In the genomic region with DNA sequence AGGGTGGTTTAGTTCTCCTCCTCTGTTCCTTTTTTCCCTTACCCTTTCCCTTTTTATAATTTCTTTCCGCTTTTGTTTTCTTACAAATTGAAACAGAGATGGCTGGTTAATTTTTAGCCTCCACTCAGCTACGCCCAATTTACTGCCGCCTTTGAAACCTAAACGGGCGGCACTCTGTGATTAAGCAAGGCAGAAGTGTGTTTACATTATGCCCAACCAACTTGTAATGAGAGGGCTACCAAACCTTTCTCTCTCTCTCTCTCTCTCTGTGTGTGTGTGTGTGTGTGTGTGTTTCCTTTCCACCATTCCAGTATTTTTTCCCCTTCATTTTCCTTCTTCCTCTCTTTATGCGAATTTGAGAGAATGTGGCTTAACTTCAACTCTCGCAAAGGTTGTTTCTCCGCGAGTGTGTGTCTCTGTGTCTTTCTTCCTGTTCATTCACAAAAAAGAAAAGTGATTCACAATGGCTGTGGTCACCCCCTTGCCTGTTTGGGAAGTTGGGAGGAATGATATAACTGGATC, we compare ENCODE assay signal across 1 cellular context.
A peak's percentile ranks its signal among the peaks of the same experiment; 100 is the strongest.
TF ChIP-seq lines count a peak whose summit lies in the region.

No MANE protein-coding gene starts in this region.

TF ChIP-seq in HepG2, 621 proteins besides CTCF, POLR2A, EP300 and RAD21 (continued from another document and continues in another):
- TF ChIP-seq CEBPG (CRISPR knock-in tag; IDR thresholded peaks at IDR 0.05) (peak; percentile 93), NKX3-1 (CRISPR knock-in tag; IDR thresholded peaks at IDR 0.05) (0 out of 2 replicates have a peak, but pooled peaks have one; percentile 45), HDAC1 (CRISPR knock-in tag; IDR thresholded peaks at IDR 0.05) (peak; percentile 71), GATA4 (IDR thresholded peaks at IDR 0.05; ENCODE audit: borderline replicate concordance, low read depth) (peak; percentile 47; the same call in 1 of the 2 replicates), THAP11 (CRISPR knock-in tag; IDR thresholded peaks at IDR 0.05) (peak; percentile 79), RXRA (CRISPR knock-in tag; IDR thresholded peaks at IDR 0.05) (no peak; the same call in 1 of the 2 replicates), SRY (CRISPR knock-in tag; IDR thresholded peaks at IDR 0.05) (no peak), ZBTB8A (CRISPR knock-in tag; IDR thresholded peaks at IDR 0.05; ENCODE audit: borderline replicate concordance, low read depth) (peak; percentile 95; the same call in 1 of the 2 replicates), NFIC (IDR thresholded peaks at IDR 0.05; ENCODE audit: low read length) (peak; percentile 66; the same call in 1 of the 2 replicates), NFE2L2 (IDR thresholded peaks at IDR 0.05; ENCODE audit: low read length) (no peak), ZNF841 (CRISPR knock-in tag; IDR thresholded peaks at IDR 0.05; ENCODE audit: borderline replicate concordance) (no peak), TBX2 (CRISPR knock-in tag; IDR thresholded peaks at IDR 0.05; ENCODE audit: borderline replicate concordance) (peak; percentile 88), FOXO1 (CRISPR knock-in tag; IDR thresholded peaks at IDR 0.05) (peak; percentile 86), ZNF17 (CRISPR knock-in tag; IDR thresholded peaks at IDR 0.05) (no peak), ZNF724P (CRISPR knock-in tag; IDR thresholded peaks at IDR 0.05; ENCODE audit: borderline replicate concordance) (no peak), TBL1XR1 (IDR thresholded peaks at IDR 0.05; ENCODE audit: borderline replicate concordance, low read length, partially characterized antibody) (no peak), ZNF256 (CRISPR knock-in tag; conservative IDR thresholded peaks at IDR 0.05) (no peak), HNRNPL (IDR thresholded peaks at IDR 0.05; ENCODE audit: low read depth, low read length) (peak; percentile 65; the same call in 1 of the 2 replicates), JUN (CRISPR knock-in tag; IDR thresholded peaks at IDR 0.05) (0 out of 2 replicates have a peak, but pooled peaks have one; percentile 29), PHF5A (CRISPR knock-in tag; IDR thresholded peaks at IDR 0.05; ENCODE audit: low read depth, unreplicated experiment) (peak; percentile 90), PHB2 (IDR thresholded peaks at IDR 0.05; ENCODE audit: partially characterized antibody) (no peak), SUZ12 (IDR thresholded peaks at IDR 0.05; ENCODE audit: low read depth, low read length) (no peak), RCOR2 (CRISPR knock-in tag; IDR thresholded peaks at IDR 0.05) (0 out of 2 replicates have a peak, but pooled peaks have one; percentile 63), TBX3 (IDR thresholded peaks at IDR 0.05; ENCODE audit: borderline replicate concordance) (peak; percentile 88; the same call in 1 of the 2 replicates), ZSCAN21 (CRISPR knock-in tag; IDR thresholded peaks at IDR 0.05; ENCODE audit: borderline replicate concordance) (peak; percentile 33; the same call in 1 of the 2 replicates), ZNF652 (CRISPR knock-in tag; IDR thresholded peaks at IDR 0.05; ENCODE audit: borderline replicate concordance, low read depth) (peak; percentile 35; the same call in 1 of the 2 replicates), ZNF792 (CRISPR knock-in tag; IDR thresholded peaks at IDR 0.05) (peak; percentile 80)
- TF ChIP-seq, protein P1, sequence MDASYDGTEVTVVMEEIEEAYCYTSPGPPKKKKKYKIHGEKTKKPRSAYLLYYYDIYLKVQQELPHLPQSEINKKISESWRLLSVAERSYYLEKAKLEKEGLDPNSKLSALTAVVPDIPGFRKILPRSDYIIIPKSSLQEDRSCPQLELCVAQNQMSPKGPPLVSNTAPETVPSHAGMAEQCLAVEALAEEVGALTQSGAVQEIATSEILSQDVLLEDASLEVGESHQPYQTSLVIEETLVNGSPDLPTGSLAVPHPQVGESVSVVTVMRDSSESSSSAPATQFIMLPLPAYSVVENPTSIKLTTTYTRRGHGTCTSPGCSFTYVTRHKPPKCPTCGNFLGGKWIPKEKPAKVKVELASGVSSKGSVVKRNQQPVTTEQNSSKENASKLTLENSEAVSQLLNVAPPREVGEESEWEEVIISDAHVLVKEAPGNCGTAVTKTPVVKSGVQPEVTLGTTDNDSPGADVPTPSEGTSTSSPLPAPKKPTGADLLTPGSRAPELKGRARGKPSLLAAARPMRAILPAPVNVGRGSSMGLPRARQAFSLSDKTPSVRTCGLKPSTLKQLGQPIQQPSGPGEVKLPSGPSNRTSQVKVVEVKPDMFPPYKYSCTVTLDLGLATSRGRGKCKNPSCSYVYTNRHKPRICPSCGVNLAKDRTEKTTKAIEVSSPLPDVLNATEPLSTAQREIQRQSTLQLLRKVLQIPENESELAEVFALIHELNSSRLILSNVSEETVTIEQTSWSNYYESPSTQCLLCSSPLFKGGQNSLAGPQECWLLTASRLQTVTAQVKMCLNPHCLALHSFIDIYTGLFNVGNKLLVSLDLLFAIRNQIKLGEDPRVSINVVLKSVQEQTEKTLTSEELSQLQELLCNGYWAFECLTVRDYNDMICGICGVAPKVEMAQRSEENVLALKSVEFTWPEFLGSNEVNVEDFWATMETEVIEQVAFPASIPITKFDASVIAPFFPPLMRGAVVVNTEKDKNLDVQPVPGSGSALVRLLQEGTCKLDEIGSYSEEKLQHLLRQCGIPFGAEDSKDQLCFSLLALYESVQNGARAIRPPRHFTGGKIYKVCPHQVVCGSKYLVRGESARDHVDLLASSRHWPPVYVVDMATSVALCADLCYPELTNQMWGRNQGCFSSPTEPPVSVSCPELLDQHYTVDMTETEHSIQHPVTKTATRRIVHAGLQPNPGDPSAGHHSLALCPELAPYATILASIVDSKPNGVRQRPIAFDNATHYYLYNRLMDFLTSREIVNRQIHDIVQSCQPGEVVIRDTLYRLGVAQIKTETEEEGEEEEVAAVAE (CRISPR knock-in tag; IDR thresholded peaks at IDR 0.05; ENCODE audit: borderline replicate concordance), result peak; percentile 84; the same call in 1 of the 2 replicates
- TF ChIP-seq, protein P2, sequence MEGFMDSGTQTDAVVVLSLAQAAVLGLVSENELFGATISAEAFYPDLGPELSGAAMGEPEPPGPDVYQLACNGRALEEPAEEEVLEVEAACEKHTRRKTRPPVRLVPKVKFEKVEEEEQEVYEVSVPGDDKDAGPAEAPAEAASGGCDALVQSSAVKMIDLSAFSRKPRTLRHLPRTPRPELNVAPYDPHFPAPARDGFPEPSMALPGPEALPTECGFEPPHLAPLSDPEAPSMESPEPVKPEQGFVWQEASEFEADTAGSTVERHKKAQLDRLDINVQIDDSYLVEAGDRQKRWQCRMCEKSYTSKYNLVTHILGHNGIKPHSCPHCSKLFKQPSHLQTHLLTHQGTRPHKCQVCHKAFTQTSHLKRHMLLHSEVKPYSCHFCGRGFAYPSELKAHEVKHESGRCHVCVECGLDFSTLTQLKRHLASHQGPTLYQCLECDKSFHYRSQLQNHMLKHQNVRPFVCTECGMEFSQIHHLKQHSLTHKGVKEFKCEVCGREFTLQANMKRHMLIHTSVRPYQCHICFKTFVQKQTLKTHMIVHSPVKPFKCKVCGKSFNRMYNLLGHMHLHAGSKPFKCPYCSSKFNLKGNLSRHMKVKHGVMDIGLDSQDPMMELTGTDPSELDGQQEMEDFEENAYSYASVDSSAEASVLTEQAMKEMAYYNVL (CRISPR knock-in tag; IDR thresholded peaks at IDR 0.05; ENCODE audit: borderline replicate concordance), result peak; percentile 99
- TF ChIP-seq, protein P3, sequence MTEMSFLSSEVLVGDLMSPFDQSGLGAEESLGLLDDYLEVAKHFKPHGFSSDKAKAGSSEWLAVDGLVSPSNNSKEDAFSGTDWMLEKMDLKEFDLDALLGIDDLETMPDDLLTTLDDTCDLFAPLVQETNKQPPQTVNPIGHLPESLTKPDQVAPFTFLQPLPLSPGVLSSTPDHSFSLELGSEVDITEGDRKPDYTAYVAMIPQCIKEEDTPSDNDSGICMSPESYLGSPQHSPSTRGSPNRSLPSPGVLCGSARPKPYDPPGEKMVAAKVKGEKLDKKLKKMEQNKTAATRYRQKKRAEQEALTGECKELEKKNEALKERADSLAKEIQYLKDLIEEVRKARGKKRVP (CRISPR knock-in tag; IDR thresholded peaks at IDR 0.05), result peak in 1 of 2 experiments; percentile 70; a peak in 2 of 4 replicates
- TF ChIP-seq, protein P4, sequence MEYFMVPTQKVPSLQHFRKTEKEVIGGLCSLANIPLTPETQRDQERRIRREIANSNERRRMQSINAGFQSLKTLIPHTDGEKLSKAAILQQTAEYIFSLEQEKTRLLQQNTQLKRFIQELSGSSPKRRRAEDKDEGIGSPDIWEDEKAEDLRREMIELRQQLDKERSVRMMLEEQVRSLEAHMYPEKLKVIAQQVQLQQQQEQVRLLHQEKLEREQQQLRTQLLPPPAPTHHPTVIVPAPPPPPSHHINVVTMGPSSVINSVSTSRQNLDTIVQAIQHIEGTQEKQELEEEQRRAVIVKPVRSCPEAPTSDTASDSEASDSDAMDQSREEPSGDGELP (IDR thresholded peaks at IDR 0.05; ENCODE audit: borderline replicate concordance, low read depth), result peak; percentile 33; the same call in 1 of the 2 replicates
- TF ChIP-seq, protein P5, sequence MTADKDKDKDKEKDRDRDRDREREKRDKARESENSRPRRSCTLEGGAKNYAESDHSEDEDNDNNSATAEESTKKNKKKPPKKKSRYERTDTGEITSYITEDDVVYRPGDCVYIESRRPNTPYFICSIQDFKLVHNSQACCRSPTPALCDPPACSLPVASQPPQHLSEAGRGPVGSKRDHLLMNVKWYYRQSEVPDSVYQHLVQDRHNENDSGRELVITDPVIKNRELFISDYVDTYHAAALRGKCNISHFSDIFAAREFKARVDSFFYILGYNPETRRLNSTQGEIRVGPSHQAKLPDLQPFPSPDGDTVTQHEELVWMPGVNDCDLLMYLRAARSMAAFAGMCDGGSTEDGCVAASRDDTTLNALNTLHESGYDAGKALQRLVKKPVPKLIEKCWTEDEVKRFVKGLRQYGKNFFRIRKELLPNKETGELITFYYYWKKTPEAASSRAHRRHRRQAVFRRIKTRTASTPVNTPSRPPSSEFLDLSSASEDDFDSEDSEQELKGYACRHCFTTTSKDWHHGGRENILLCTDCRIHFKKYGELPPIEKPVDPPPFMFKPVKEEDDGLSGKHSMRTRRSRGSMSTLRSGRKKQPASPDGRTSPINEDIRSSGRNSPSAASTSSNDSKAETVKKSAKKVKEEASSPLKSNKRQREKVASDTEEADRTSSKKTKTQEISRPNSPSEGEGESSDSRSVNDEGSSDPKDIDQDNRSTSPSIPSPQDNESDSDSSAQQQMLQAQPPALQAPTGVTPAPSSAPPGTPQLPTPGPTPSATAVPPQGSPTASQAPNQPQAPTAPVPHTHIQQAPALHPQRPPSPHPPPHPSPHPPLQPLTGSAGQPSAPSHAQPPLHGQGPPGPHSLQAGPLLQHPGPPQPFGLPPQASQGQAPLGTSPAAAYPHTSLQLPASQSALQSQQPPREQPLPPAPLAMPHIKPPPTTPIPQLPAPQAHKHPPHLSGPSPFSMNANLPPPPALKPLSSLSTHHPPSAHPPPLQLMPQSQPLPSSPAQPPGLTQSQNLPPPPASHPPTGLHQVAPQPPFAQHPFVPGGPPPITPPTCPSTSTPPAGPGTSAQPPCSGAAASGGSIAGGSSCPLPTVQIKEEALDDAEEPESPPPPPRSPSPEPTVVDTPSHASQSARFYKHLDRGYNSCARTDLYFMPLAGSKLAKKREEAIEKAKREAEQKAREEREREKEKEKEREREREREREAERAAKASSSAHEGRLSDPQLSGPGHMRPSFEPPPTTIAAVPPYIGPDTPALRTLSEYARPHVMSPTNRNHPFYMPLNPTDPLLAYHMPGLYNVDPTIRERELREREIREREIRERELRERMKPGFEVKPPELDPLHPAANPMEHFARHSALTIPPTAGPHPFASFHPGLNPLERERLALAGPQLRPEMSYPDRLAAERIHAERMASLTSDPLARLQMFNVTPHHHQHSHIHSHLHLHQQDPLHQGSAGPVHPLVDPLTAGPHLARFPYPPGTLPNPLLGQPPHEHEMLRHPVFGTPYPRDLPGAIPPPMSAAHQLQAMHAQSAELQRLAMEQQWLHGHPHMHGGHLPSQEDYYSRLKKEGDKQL (CRISPR knock-in tag; IDR thresholded peaks at IDR 0.05; ENCODE audit: low read depth), result peak; percentile 86
- TF ChIP-seq, protein P6, sequence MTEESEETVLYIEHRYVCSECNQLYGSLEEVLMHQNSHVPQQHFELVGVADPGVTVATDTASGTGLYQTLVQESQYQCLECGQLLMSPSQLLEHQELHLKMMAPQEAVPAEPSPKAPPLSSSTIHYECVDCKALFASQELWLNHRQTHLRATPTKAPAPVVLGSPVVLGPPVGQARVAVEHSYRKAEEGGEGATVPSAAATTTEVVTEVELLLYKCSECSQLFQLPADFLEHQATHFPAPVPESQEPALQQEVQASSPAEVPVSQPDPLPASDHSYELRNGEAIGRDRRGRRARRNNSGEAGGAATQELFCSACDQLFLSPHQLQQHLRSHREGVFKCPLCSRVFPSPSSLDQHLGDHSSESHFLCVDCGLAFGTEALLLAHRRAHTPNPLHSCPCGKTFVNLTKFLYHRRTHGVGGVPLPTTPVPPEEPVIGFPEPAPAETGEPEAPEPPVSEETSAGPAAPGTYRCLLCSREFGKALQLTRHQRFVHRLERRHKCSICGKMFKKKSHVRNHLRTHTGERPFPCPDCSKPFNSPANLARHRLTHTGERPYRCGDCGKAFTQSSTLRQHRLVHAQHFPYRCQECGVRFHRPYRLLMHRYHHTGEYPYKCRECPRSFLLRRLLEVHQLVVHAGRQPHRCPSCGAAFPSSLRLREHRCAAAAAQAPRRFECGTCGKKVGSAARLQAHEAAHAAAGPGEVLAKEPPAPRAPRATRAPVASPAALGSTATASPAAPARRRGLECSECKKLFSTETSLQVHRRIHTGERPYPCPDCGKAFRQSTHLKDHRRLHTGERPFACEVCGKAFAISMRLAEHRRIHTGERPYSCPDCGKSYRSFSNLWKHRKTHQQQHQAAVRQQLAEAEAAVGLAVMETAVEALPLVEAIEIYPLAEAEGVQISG (CRISPR knock-in tag; IDR thresholded peaks at IDR 0.05), result peak; percentile 59; the same call in 1 of the 2 replicates
- TF ChIP-seq, protein P7, sequence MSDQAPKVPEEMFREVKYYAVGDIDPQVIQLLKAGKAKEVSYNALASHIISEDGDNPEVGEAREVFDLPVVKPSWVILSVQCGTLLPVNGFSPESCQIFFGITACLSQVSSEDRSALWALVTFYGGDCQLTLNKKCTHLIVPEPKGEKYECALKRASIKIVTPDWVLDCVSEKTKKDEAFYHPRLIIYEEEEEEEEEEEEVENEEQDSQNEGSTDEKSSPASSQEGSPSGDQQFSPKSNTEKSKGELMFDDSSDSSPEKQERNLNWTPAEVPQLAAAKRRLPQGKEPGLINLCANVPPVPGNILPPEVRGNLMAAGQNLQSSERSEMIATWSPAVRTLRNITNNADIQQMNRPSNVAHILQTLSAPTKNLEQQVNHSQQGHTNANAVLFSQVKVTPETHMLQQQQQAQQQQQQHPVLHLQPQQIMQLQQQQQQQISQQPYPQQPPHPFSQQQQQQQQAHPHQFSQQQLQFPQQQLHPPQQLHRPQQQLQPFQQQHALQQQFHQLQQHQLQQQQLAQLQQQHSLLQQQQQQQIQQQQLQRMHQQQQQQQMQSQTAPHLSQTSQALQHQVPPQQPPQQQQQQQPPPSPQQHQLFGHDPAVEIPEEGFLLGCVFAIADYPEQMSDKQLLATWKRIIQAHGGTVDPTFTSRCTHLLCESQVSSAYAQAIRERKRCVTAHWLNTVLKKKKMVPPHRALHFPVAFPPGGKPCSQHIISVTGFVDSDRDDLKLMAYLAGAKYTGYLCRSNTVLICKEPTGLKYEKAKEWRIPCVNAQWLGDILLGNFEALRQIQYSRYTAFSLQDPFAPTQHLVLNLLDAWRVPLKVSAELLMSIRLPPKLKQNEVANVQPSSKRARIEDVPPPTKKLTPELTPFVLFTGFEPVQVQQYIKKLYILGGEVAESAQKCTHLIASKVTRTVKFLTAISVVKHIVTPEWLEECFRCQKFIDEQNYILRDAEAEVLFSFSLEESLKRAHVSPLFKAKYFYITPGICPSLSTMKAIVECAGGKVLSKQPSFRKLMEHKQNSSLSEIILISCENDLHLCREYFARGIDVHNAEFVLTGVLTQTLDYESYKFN (CRISPR knock-in tag; conservative IDR thresholded peaks at IDR 0.05), result peak; percentile 94
